ENCODE assay signal across 8 cellular contexts in genomic region chr15:72476330-72476729, GRCh38. TPM values are rescaled to one million over a fixed set of nuclear protein-coding genes. Genes with fewer than 3 reads are reported as not detected.
A peak's percentile ranks its signal among the peaks of the same experiment; 100 is the strongest.
DNase-seq lines count a peak whose midpoint lies in the region; ATAC-seq, FAIRE-seq and TF ChIP-seq lines count a peak whose summit lies in the region.
"Not testable (repeated sequence)": the region's sequence is repeated elsewhere in the genome, so short reads cannot be mapped to it uniquely, and the experiment has no call there.

No MANE protein-coding gene starts in this region.

- H3K4me3 ChIP-seq in CD4-positive, CD25-positive, alpha-beta regulatory T cell (ENCODE audit: low read depth, low read length): peak overlapping the region; percentile 91
- H3K4me3 ChIP-seq in keratinocyte (ENCODE audit: control insufficient read depth in 2 of 3, extremely low read depth in 1 of 3, insufficient read depth in 2 of 3, low read depth in 1 of 3, low read length in 3 of 3): peak overlapping the region; percentile 75 to 96 (median 90)
- H3K4me3 ChIP-seq in tibial artery: peak overlapping the region; percentile 82 to 92

- peak overlapping the region; percentile 77 for H3K4me2 ChIP-seq in keratinocyte (ENCODE audit: control insufficient read depth, extremely low read depth, insufficient read depth, low read depth, low read length)

- TF ChIP-seq CTCF in endothelial cell (IDR thresholded peaks at IDR 0.05; ENCODE audit: unreplicated experiment); keratinocyte (optimal IDR thresholded peaks at IDR 0.05 in 1 of 3, IDR thresholded peaks at IDR 0.05 in 1 of 3, conservative IDR thresholded peaks at IDR 0.05 in 1 of 3; ENCODE audit: extremely low read depth in 1 of 3, insufficient read depth in 2 of 3, low read length in 3 of 3); osteocyte (IDR thresholded peaks at IDR 0.05); tibial artery (IDR thresholded peaks at IDR 0.05): not testable (repeated sequence)

- H3K27me3 ChIP-seq in CD4-positive, CD25-positive, alpha-beta regulatory T cell (ENCODE audit: control insufficient read depth, insufficient read depth, low read length); keratinocyte (ENCODE audit: control insufficient read depth, extremely low read depth, insufficient read depth, low read length); tibial artery: not testable (repeated sequence)

- peaks cover 13% of the 10 kb centered on the region for H4K20me1 ChIP-seq in keratinocyte (ENCODE audit: control insufficient read depth, extremely low read depth, insufficient read depth, low read length)

- H3K4me3 Mint-ChIP-seq in CD4-positive, CD25-positive, alpha-beta regulatory T cell: peak overlapping the region; percentile 95 to 99 (median 97)
- peak overlapping the region; percentile 91 for H3K4me3 Mint-ChIP-seq in T-helper 2 cell treated with Interferon-gamma antibody and Interleukin-4, amounts not matched to agents 5 μg/mL and 100 μg/mL, for 36 hours
- H3K4me3 Mint-ChIP-seq in activated naive CD8-positive, alpha-beta T cell treated with anti-CD3 and anti-CD28 coated beads, Interleukin-2, amount 50 U/mL, for 24 hours: peak overlapping the region; percentile 91
- H3K4me3 Mint-ChIP-seq in endothelial cell (ENCODE audit: unreplicated experiment): peak overlapping the region; percentile 89
- H3K4me3 Mint-ChIP-seq in osteocyte (ENCODE audit: unreplicated experiment): peak overlapping the region; percentile 94

- peak overlapping the region; percentile 100 for H3K9ac ChIP-seq in keratinocyte (ENCODE audit: control insufficient read depth, extremely low read depth, insufficient read depth, low read length)

- dilution Hi-C loops in keratinocyte (cut with MboI; ENCODE audit: extremely low pct_ligation_motif_present, low sequenced_read_pairs): not testable (repeated sequence)

- not testable (repeated sequence) for FAIRE-seq in keratinocyte (lab: Jason Lieb, UNC)

- peaks cover 70% of the 10 kb centered on the region for H3K79me2 ChIP-seq in keratinocyte (ENCODE audit: control insufficient read depth, insufficient read depth, low read length)

- not testable (repeated sequence) for H2AFZ ChIP-seq in keratinocyte (ENCODE audit: control insufficient read depth, low read length)

- H3K4me1 ChIP-seq in CD4-positive, CD25-positive, alpha-beta regulatory T cell (ENCODE audit: control insufficient read depth, insufficient read depth, low read length, poor library complexity, severe bottlenecking): peaks cover 62% of the 10 kb centered on the region
- H3K4me1 ChIP-seq in keratinocyte (ENCODE audit: control insufficient read depth, extremely low read depth, insufficient read depth, low read length): peaks cover 14% of the 10 kb centered on the region
- H3K4me1 ChIP-seq in tibial artery: peaks cover 0 to 71% (median 52%) of the 10 kb centered on the region in 4 donors

- peaks cover 42 to 81% (median 57%) of the 10 kb centered on the region in 4 donors for H3K4me1 Mint-ChIP-seq in CD4-positive, CD25-positive, alpha-beta regulatory T cell
- peaks cover 32% of the 10 kb centered on the region for H3K4me1 Mint-ChIP-seq in T-helper 2 cell treated with Interferon-gamma antibody and Interleukin-4, amounts not matched to agents 5 μg/mL and 100 μg/mL, for 36 hours (ENCODE audit: low read depth)
- H3K4me1 Mint-ChIP-seq in activated naive CD8-positive, alpha-beta T cell treated with anti-CD3 and anti-CD28 coated beads, Interleukin-2, amount 50 U/mL, for 24 hours: peaks cover 62% of the 10 kb centered on the region
- H3K4me1 Mint-ChIP-seq in endothelial cell (ENCODE audit: unreplicated experiment) (peaks cover 25% of the 10 kb centered on the region), osteocyte (ENCODE audit: unreplicated experiment) (peaks cover 47% of the 10 kb centered on the region)

- not testable (repeated sequence) for H3K9me3 ChIP-seq in CD4-positive, CD25-positive, alpha-beta regulatory T cell (ENCODE audit: control insufficient read depth in 2 of 2, low read length in 2 of 2); keratinocyte (ENCODE audit: control insufficient read depth, low read depth, low read length); tibial artery

- peak overlapping the region; percentile 53 to 92 (median 69) for H3K27ac Mint-ChIP-seq in CD4-positive, CD25-positive, alpha-beta regulatory T cell
- H3K27ac Mint-ChIP-seq in T-helper 2 cell treated with Interferon-gamma antibody and Interleukin-4, amounts not matched to agents 5 μg/mL and 100 μg/mL, for 36 hours: peak overlapping the region; percentile 68
- H3K27ac Mint-ChIP-seq in activated naive CD8-positive, alpha-beta T cell treated with anti-CD3 and anti-CD28 coated beads, Interleukin-2, amount 50 U/mL, for 24 hours: peak overlapping the region; percentile 78
- peak overlapping the region; percentile 52 for H3K27ac Mint-ChIP-seq in endothelial cell (ENCODE audit: unreplicated experiment)
- peak overlapping the region; percentile 68 for H3K27ac Mint-ChIP-seq in osteocyte (ENCODE audit: unreplicated experiment)

- peaks cover 13% of the 10 kb centered on the region for H3K36me3 ChIP-seq in CD4-positive, CD25-positive, alpha-beta regulatory T cell (ENCODE audit: control insufficient read depth, insufficient read depth, low read length)
- H3K36me3 ChIP-seq in keratinocyte (ENCODE audit: control insufficient read depth in 2 of 2, extremely low read depth in 1 of 2, insufficient read depth in 2 of 2, low read length in 2 of 2) (peaks cover 6 to 10% of the 10 kb centered on the region in 2 experiments), tibial artery (peaks cover 0 to 26% (median 8%) of the 10 kb centered on the region in 3 donors)

- H3K9me3 Mint-ChIP-seq in CD4-positive, CD25-positive, alpha-beta regulatory T cell; T-helper 2 cell treated with Interferon-gamma antibody and Interleukin-4, amounts not matched to agents 5 μg/mL and 100 μg/mL, for 36 hours; activated naive CD8-positive, alpha-beta T cell treated with anti-CD3 and anti-CD28 coated beads, Interleukin-2, amount 50 U/mL, for 24 hours; endothelial cell (ENCODE audit: unreplicated experiment); osteocyte (ENCODE audit: unreplicated experiment): not testable (repeated sequence)

- not testable (repeated sequence) for H3K9me1 ChIP-seq in keratinocyte (ENCODE audit: control insufficient read depth, extremely low read depth, insufficient read depth, low read length)

- intact Hi-C loops in tibial artery (cut with DNase I; ENCODE audit: low total_unique reads): loop anchor here (10.0 kb wide), 1 partner anchor 102 kb away; the partner anchor contains the start of gene HEXA

- H3K27ac ChIP-seq in CD4-positive, CD25-positive, alpha-beta regulatory T cell (ENCODE audit: insufficient read depth, low read length, poor library complexity, severe bottlenecking): peak overlapping the region; percentile 99
- H3K27ac ChIP-seq in keratinocyte (ENCODE audit: control insufficient read depth, insufficient read depth, low read length): not testable (repeated sequence)
- peak overlapping the region; percentile 94 to 100 for H3K27ac ChIP-seq in tibial artery

- not testable (repeated sequence) for DNase-seq in CD4-positive, CD25-positive, alpha-beta regulatory T cell; T-helper 2 cell treated with Interferon-gamma antibody and Interleukin-4, amounts not matched to agents 5 μg/mL and 100 μg/mL, for 36 hours (ENCODE audit: low spot score); activated naive CD8-positive, alpha-beta T cell treated with anti-CD3 and anti-CD28 coated beads, Interleukin-2, amount 50 U/mL, for 24 hours; endothelial cell (ENCODE audit: low spot score); keratinocyte (ENCODE audit: low read depth, low spot score); osteocyte (ENCODE audit: extremely low spot score, unreplicated experiment); tibial artery
- DNase-seq in KBM-7: peak; percentile 28

- in situ Hi-C loops in KBM-7 (cut with MboI; ENCODE audit: low pct_unique_long_range_greater_than_20kb, low sequenced_read_pairs): not testable (repeated sequence)

- H3K36me3 Mint-ChIP-seq in CD4-positive, CD25-positive, alpha-beta regulatory T cell: peaks cover 22% of the 10 kb centered on the region
- H3K36me3 Mint-ChIP-seq in T-helper 2 cell treated with Interferon-gamma antibody and Interleukin-4, amounts not matched to agents 5 μg/mL and 100 μg/mL, for 36 hours (ENCODE audit: low read depth): peaks cover 46% of the 10 kb centered on the region
- peaks cover 50% of the 10 kb centered on the region for H3K36me3 Mint-ChIP-seq in activated naive CD8-positive, alpha-beta T cell treated with anti-CD3 and anti-CD28 coated beads, Interleukin-2, amount 50 U/mL, for 24 hours (ENCODE audit: low read depth)
- peaks cover 24% of the 10 kb centered on the region for H3K36me3 Mint-ChIP-seq in endothelial cell (ENCODE audit: low read depth, unreplicated experiment)
- H3K36me3 Mint-ChIP-seq in osteocyte (ENCODE audit: unreplicated experiment): peaks cover 27% of the 10 kb centered on the region

- not testable (repeated sequence) for H3K27me3 Mint-ChIP-seq in CD4-positive, CD25-positive, alpha-beta regulatory T cell; T-helper 2 cell treated with Interferon-gamma antibody and Interleukin-4, amounts not matched to agents 5 μg/mL and 100 μg/mL, for 36 hours (ENCODE audit: low read depth); activated naive CD8-positive, alpha-beta T cell treated with anti-CD3 and anti-CD28 coated beads, Interleukin-2, amount 50 U/mL, for 24 hours; osteocyte (ENCODE audit: unreplicated experiment)
- peaks cover 12% of the 10 kb centered on the region for H3K27me3 Mint-ChIP-seq in endothelial cell (ENCODE audit: unreplicated experiment)

- ATAC-seq in CD4-positive, CD25-positive, alpha-beta regulatory T cell (ENCODE audit: low read depth in 2 of 2); activated naive CD8-positive, alpha-beta T cell treated with anti-CD3 and anti-CD28 coated beads, Interleukin-2, amount 50 U/mL, for 24 hours: not testable (repeated sequence)

RNA-seq across cellular contexts. Expression of gene ARIH1, which starts 2.2 kb away (rescaled TPM):
- 242 TPM for total RNA-seq in CD4-positive, CD25-positive, alpha-beta regulatory T cell
- 10 to 100 TPM; 13.1 to 22.8 (median 14.7) TPM for polyA plus RNA-seq in CD4-positive, CD25-positive, alpha-beta regulatory T cell
- total RNA-seq in endothelial cell (ENCODE audit: unreplicated experiment) (184 TPM), osteocyte (166 and 172 TPM in 2 replicates)
- 46.9 to 70.6 TPM (median 50.6 TPM) in 3 replicates for polyA plus RNA-seq in keratinocyte
- polyA plus RNA-seq in keratinocyte (2011; ENCODE audit: low read depth): 111 TPM
- polyA plus RNA-seq in keratinocyte (2011; cell fraction: cytosol; rRNA removed): 35.0 and 71.0 TPM in 2 replicates
- 68.3 and 71.7 TPM in 2 replicates for polyA plus RNA-seq in keratinocyte (2011; cell fraction: nucleus; rRNA removed)
- 51.0 and 51.5 TPM in 2 replicates for polyA plus RNA-seq in keratinocyte (2012; ENCODE audit: low replicate concordance)
- polyA minus RNA-seq in keratinocyte: 73.3 to 163 TPM (median 117 TPM) in 3 replicates
- 53.3 TPM for polyA minus RNA-seq in keratinocyte (2011; cell fraction: cytosol; rRNA and poly(A)+ RNA removed)
- polyA minus RNA-seq in keratinocyte (2011; cell fraction: nucleus; rRNA and poly(A)+ RNA removed): 40.6 and 131 TPM in 2 replicates
